In genomic region chr13:94033098-94033497, GRCh38 we compare ENCODE assay signal across 23 cellular contexts.
"Had no signal": no experiment of that assay in that cellular context is flagged by ENCODE, and none has a peak within 500 bp of the region (broad histone marks: within the 10 kb centered on the region; RNA-seq: fewer than 3 reads in every experiment).

No MANE protein-coding gene starts in this region.

- H3K9ac ChIP-seq: KMS-11 had no signal

- H3K4me2 ChIP-seq: KMS-11 had no signal

- DNase-seq: activated CD4-positive, alpha-beta memory T cell treated with anti-CD3 and anti-CD28 coated beads for 36 hours; activated CD4-positive, alpha-beta T cell treated with anti-CD3 and anti-CD28 coated beads, Interleukin-2, amount 10 ng/mL, durations not matched to agents 7 days and 5 days; activated CD4-positive, CD25-positive, alpha-beta regulatory T cell; activated CD8-positive, alpha-beta memory T cell treated with anti-CD3 and anti-CD28 coated beads for 24 hours; activated gamma-delta T cell; activated naive CD4-positive, alpha-beta T cell treated with anti-CD3 and anti-CD28 coated beads for 36 hours; activated naive CD8-positive, alpha-beta T cell treated with anti-CD3 and anti-CD28 coated beads for 36 hours; activated T-cell treated with anti-CD3 and anti-CD28 coated beads, Interleukin-2, amount 50 U/mL, for 4 hours; brain microvascular endothelial cell; NCI-H1092; NCI-H1694 treated with DMSO at 0.1 percent for 48 hours; NCI-H2029 treated with DMSO at 0.1 percent for 48 hours; NCI-H446; NCI-H524; NCI-H82; SHP77; T-cell; T-helper 2 cell; T1000 had no signal

- H3K4me1 ChIP-seq: SJSA1 had no signal

- H3K9me3 ChIP-seq: SJSA1 had no signal

- H3K36me3 ChIP-seq: brain microvascular endothelial cell, cardiac muscle cell, SJSA1 had no signal

- H3K27me3 ChIP-seq: brain microvascular endothelial cell, cardiac muscle cell, SJSA1 had no signal

- H3K4me3 ChIP-seq: cardiac muscle cell, SJSA1 had no signal

- H3K27ac ChIP-seq: brain microvascular endothelial cell, cardiac muscle cell, KMS-11, SJSA1, VCaP had no signal
